ENCODE assay signal across 1 cellular context in genomic region chr15:29708519-29708918, GRCh38.
A peak's percentile ranks its signal among the peaks of the same experiment; 100 is the strongest.
TF ChIP-seq lines count a peak whose summit lies in the region.

No MANE protein-coding gene starts in this region.

TF ChIP-seq in liver, 16 proteins besides CTCF, POLR2A, EP300 and RAD21 (continued from another document):
- TF ChIP-seq MAX (IDR thresholded peaks at IDR 0.05): peak; percentile 40
- TF ChIP-seq NR2F2 (IDR thresholded peaks at IDR 0.05): no peak
